Comparison of ENCODE assay signal across 32 cellular contexts in the genomic region with DNA sequence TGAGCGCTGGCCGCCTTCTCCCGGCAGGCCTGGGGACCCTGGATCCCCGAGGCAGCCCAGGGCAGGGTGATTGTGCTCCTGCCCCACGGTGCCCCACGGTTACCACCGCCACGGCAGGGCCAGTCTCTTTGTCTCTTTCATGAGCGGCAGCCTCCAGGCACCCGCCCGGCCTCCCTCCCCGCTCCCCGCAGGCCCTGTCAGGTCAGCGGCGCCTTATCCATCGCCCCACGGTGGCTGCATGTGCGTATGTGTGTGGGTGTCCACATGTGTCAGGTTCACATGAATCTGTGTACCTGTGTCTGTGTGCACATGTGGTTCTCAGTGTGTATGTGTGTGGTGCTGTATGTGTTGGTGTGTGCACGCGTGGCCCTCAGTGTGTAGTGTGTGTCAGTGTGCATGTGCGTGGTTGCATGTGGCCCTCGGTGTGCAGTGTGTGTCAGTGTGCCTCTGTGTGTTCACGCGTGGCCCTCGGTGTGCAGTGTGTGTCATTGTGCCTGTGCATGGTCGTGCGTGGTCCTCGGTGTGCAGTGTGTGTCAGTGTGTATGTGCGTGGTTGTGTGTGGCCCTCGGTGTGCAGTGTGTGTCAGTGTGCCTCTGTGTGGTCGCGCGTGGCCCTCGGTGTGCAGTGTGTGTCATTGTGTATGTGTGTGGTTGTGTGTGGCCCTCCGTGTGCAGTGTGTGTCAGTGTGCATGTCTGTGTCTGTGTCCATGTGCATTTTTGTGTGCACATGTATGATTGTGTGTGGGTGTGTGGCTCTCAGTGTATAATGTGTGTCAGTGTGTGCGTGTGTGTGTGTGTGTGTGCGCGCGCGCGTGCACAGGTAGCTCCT.
A peak's percentile ranks its signal among the peaks of the same experiment; 100 is the strongest.
DNase-seq lines count a peak whose midpoint lies in the region; ATAC-seq and TF ChIP-seq lines count a peak whose summit lies in the region.
"Had no signal": no experiment of that assay in that cellular context is flagged by ENCODE, and none has a peak within 500 bp of the region (broad histone marks: within the 10 kb centered on the region; RNA-seq: fewer than 3 reads in every experiment).

No MANE protein-coding gene starts in this region.

- no peaks in the 10 kb centered on the region for H3K27me3 ChIP-seq in GM23338 (ENCODE audit: insufficient read depth)
- H3K27me3 ChIP-seq in NT2/D1 (ENCODE audit: insufficient read depth, insufficient read length) = no peaks in the 10 kb centered on the region
- no peaks in the 10 kb centered on the region for H3K27me3 ChIP-seq in stomach
- H3K27me3 ChIP-seq in Caco-2 (replicated peaks; ENCODE audit: control insufficient read depth, insufficient read depth, low read length) = no peaks in the 10 kb centered on the region
- H3K27me3 ChIP-seq: MG63, pancreas, thyroid gland had no signal

- H3K4me2 ChIP-seq in GM23338 = no peak overlapping the region

- TF ChIP-seq EP300 in stomach (IDR thresholded peaks at IDR 0.05) = no peak

- no peaks in the 10 kb centered on the region; the same call in 1 of the 2 replicates for H4K20me1 ChIP-seq in GM23338 (replicated peaks; ENCODE audit: insufficient read depth)

- H3K27me3 Mint-ChIP-seq in GM23338 (ENCODE audit: insufficient read depth, low read depth, poor library complexity) (peaks cover 16% of the 10 kb centered on the region), endothelial cell (ENCODE audit: unreplicated experiment) (peaks cover 9% of the 10 kb centered on the region), Caco-2 (ENCODE audit: insufficient read depth, unreplicated experiment) (no peaks in the 10 kb centered on the region)
- peaks cover 5% of the 10 kb centered on the region for H3K27me3 Mint-ChIP-seq in activated T-cell treated with anti-CD3 and anti-CD28 coated beads, Interleukin-2, amount 50 U/mL, for 4 hours (ENCODE audit: low read depth)
- H3K27me3 Mint-ChIP-seq: activated naive CD4-positive, alpha-beta T cell treated with anti-CD3 and anti-CD28 coated beads, Interleukin-2, amount 50 U/mL, for 24 hours had no signal

- no TSS peak for BruUV-seq in Caco-2 (replicated peaks; lab: Mats Ljungman, UMichigan)

- TF ChIP-seq POLR2A in stomach (IDR thresholded peaks at IDR 0.05) = no peak

- DNase-seq in GM23338 (ENCODE audit: low spot score) (no peak), NT2/D1 (ENCODE audit: low read depth, low spot score) (no peak), endothelial cell (ENCODE audit: low spot score) (no peak), stomach (no peak), Caco-2 (no peak), substantia nigra (lab: John Stamatoyannopoulos, UW) (no peak)
- no peak for DNase-seq in activated T-cell treated with anti-CD3 and anti-CD28 coated beads, Interleukin-2, amount 50 U/mL, for 48 hours
- no peak for DNase-seq in activated T-cell treated with anti-CD3 and anti-CD28 coated beads, Interleukin-2, amount 50 U/mL, for 4 hours
- DNase-seq: ACHN; activated CD4-positive, alpha-beta memory T cell treated with anti-CD3 and anti-CD28 coated beads, Interleukin-2, amount 10 ng/mL, durations not matched to agents 7 days and 5 days; activated CD4-positive, alpha-beta T cell treated with anti-CD3 and anti-CD28 coated beads for 1 hour; CD8-positive, alpha-beta T cell; cortex of kidney; effector memory CD8-positive, alpha-beta T cell; KBM-7; left colon; MG63; NCI-H1105; NCI-H1930; NCI-H526; nephron progenitor cell; NK-92 treated with Interleukin-12 subunit alpha and Interleukin-12 subunit beta, amount 100 ng/mL, for 24 hours; PC-9; retina; small intestine; stimulated activated naive CD4-positive, alpha-beta T cell treated with Interleukin-2 at 50 U/mL for 16 hours had no signal

- H3K36me3 Mint-ChIP-seq in GM23338 (ENCODE audit: low read depth) (no peaks in the 10 kb centered on the region), endothelial cell (ENCODE audit: low read depth, unreplicated experiment) (peaks cover 6% of the 10 kb centered on the region), Caco-2 (ENCODE audit: insufficient read depth, unreplicated experiment) (no peaks in the 10 kb centered on the region)
- no peaks in the 10 kb centered on the region for H3K36me3 Mint-ChIP-seq in activated T-cell treated with anti-CD3 and anti-CD28 coated beads, Interleukin-2, amount 50 U/mL, for 4 hours (ENCODE audit: insufficient read depth)
- H3K36me3 Mint-ChIP-seq: activated naive CD4-positive, alpha-beta T cell treated with anti-CD3 and anti-CD28 coated beads, Interleukin-2, amount 50 U/mL, for 24 hours; CD8-positive, alpha-beta T cell had no signal

- TF ChIP-seq CTCF in GM23338 (conservative IDR thresholded peaks at IDR 0.05; ENCODE audit: low read depth in 2 of 2) = no peak
- no peak for TF ChIP-seq CTCF in endothelial cell (IDR thresholded peaks at IDR 0.05; ENCODE audit: unreplicated experiment)
- no peak for TF ChIP-seq CTCF in stomach (IDR thresholded peaks at IDR 0.05)
- no peak for TF ChIP-seq CTCF in Caco-2 (IDR thresholded peaks at IDR 0.05; ENCODE audit: insufficient read depth in 1 of 2, low read depth in 1 of 2, low read length in 1 of 2, severe bottlenecking in 1 of 2, unreplicated experiment in 1 of 2)

- H3F3A ChIP-seq in GM23338 (replicated peaks; ENCODE audit: low read depth) = no peaks in the 10 kb centered on the region

- H3K27ac Mint-ChIP-seq in GM23338 = 0 out of 2 replicates have a peak overlapping the region, but pooled peaks have one; percentile 8
- peak overlapping the region; percentile 5 for H3K27ac Mint-ChIP-seq in endothelial cell (ENCODE audit: unreplicated experiment)
- no peak overlapping the region for H3K27ac Mint-ChIP-seq in Caco-2 (ENCODE audit: unreplicated experiment)
- H3K27ac Mint-ChIP-seq: activated CD4-positive, alpha-beta memory T cell treated with anti-CD3 and anti-CD28 coated beads, Interleukin-2, amount 10 ng/mL, durations not matched to agents 7 days and 5 days; activated naive CD4-positive, alpha-beta T cell treated with anti-CD3 and anti-CD28 coated beads, Interleukin-2, amount 50 U/mL, for 24 hours; activated T-helper 2 cell treated with anti-CD3 and anti-CD28 coated beads, Interferon-gamma antibody, Interleukin-2, Interleukin-4, amounts not matched to agents 10 μg/mL and 5 μg/mL and 100 μg/mL, durations not matched to agents 14 hours and 24 hours and 36 hours; B cell; CD8-positive, alpha-beta T cell; effector memory CD8-positive, alpha-beta T cell; nephron progenitor cell had no signal

- no peak overlapping the region for H3K27ac ChIP-seq in GM23338 (ENCODE audit: low read depth)
- peak overlapping the region in 3 of 5 donors; percentile 17 to 81 (median 78) for H3K27ac ChIP-seq in stomach
- H3K27ac ChIP-seq in substantia nigra (ENCODE audit: low read depth, low read length, poor library complexity, severe bottlenecking) = no peak overlapping the region
- H3K27ac ChIP-seq: pancreas, PC-9 had no signal

- intact Hi-C loops in stomach (cut with DNase I; ENCODE audit: low total_unique reads) (no loop called here), Caco-2 (cut with micrococcal nuclease; ENCODE audit: unreplicated experiment) (no loop called here)

- peak overlapping the region; percentile 51 for H3K9ac ChIP-seq in NT2/D1 (ENCODE audit: insufficient read length, low read depth)

- H3K9me3 Mint-ChIP-seq in GM23338 = no peaks in the 10 kb centered on the region
- no peaks in the 10 kb centered on the region for H3K9me3 Mint-ChIP-seq in endothelial cell (ENCODE audit: unreplicated experiment)
- no peaks in the 10 kb centered on the region for H3K9me3 Mint-ChIP-seq in Caco-2 (ENCODE audit: unreplicated experiment)
- no peaks in the 10 kb centered on the region for H3K9me3 Mint-ChIP-seq in activated T-cell treated with anti-CD3 and anti-CD28 coated beads, Interleukin-2, amount 50 U/mL, for 4 hours
- H3K9me3 Mint-ChIP-seq: activated CD4-positive, alpha-beta memory T cell treated with anti-CD3 and anti-CD28 coated beads, Interleukin-2, amount 10 ng/mL, durations not matched to agents 7 days and 5 days; activated naive CD4-positive, alpha-beta T cell treated with anti-CD3 and anti-CD28 coated beads, Interleukin-2, amount 50 U/mL, for 24 hours; activated T-helper 2 cell treated with anti-CD3 and anti-CD28 coated beads, Interferon-gamma antibody, Interleukin-2, Interleukin-4, amounts not matched to agents 10 μg/mL and 5 μg/mL and 100 μg/mL, durations not matched to agents 14 hours and 24 hours and 36 hours; CD8-positive, alpha-beta T cell; effector memory CD8-positive, alpha-beta T cell; nephron progenitor cell had no signal

- H3K4me1 Mint-ChIP-seq in GM23338 (peaks cover 13% of the 10 kb centered on the region), endothelial cell (ENCODE audit: unreplicated experiment) (no peaks in the 10 kb centered on the region), Caco-2 (ENCODE audit: low read depth, unreplicated experiment) (no peaks in the 10 kb centered on the region)
- H3K4me1 Mint-ChIP-seq in activated T-cell treated with anti-CD3 and anti-CD28 coated beads, Interleukin-2, amount 50 U/mL, for 4 hours (ENCODE audit: low read depth) = no peaks in the 10 kb centered on the region
- H3K4me1 Mint-ChIP-seq: activated naive CD4-positive, alpha-beta T cell treated with anti-CD3 and anti-CD28 coated beads, Interleukin-2, amount 50 U/mL, for 24 hours; B cell had no signal

- ATAC-seq in GM23338 = no peak
- no peak for ATAC-seq in activated T-cell treated with anti-CD3 and anti-CD28 coated beads, Interleukin-2, amount 50 U/mL, for 4 hours
- ATAC-seq: CD8-positive, alpha-beta T cell; effector memory CD8-positive, alpha-beta T cell; left colon; pancreas; Right ventricle myocardium inferior had no signal

- H2AFZ ChIP-seq in GM23338 = no peak overlapping the region
- H2AFZ ChIP-seq: PC-9 had no signal

- no peaks in the 10 kb centered on the region for H3K36me3 ChIP-seq in GM23338 (ENCODE audit: insufficient read depth)
- H3K36me3 ChIP-seq in NT2/D1 (ENCODE audit: insufficient read depth, insufficient read length, low read length) = no peaks in the 10 kb centered on the region
- H3K36me3 ChIP-seq in stomach = no peaks in the 10 kb centered on the region
- no peaks in the 10 kb centered on the region for H3K36me3 ChIP-seq in Caco-2 (ENCODE audit: control insufficient read depth, insufficient read depth, low read length)
- H3K36me3 ChIP-seq: MG63, pancreas, thyroid gland had no signal

- H3K9me3 ChIP-seq in NT2/D1 (ENCODE audit: insufficient read depth, low read length) (no peaks in the 10 kb centered on the region), stomach (no peaks in the 10 kb centered on the region), Caco-2 (no peaks in the 10 kb centered on the region)
- H3K9me3 ChIP-seq: MG63, pancreas, thyroid gland had no signal

- 78 to 90% (median 88%) methylated on average over 15 to 41 of the region's 41 CpGs for WGBS in stomach, 5 donors

- no peaks in the 10 kb centered on the region; the same call in 1 of the 2 replicates for H3K4me1 ChIP-seq in GM23338 (ENCODE audit: insufficient read depth)
- H3K4me1 ChIP-seq in NT2/D1 (ENCODE audit: insufficient read depth, insufficient read length) = peaks cover 34% of the 10 kb centered on the region
- peaks cover 64 to 90% (median 80%) of the 10 kb centered on the region in 4 donors for H3K4me1 ChIP-seq in stomach
- H3K4me1 ChIP-seq in Caco-2 = no peaks in the 10 kb centered on the region

- no peaks in the 10 kb centered on the region for H3K79me2 ChIP-seq in GM23338 (replicated peaks; ENCODE audit: insufficient read depth)

- H3K9me2 ChIP-seq in GM23338 (ENCODE audit: insufficient read depth) = no peaks in the 10 kb centered on the region

- H3K4me3 ChIP-seq in GM23338 (no peak overlapping the region), NT2/D1 (ENCODE audit: insufficient read length, low read depth) (no peak overlapping the region), stomach (no peak overlapping the region), Caco-2 (ENCODE audit: low read depth, low read length) (no peak overlapping the region)
- H3K4me3 ChIP-seq: MG63, pancreas, PC-9, thyroid gland had no signal

- CTCF ChIA-PET in Caco-2 (lab: Charles Lee) = interaction anchor here (0.6 to 1.8 kb wide), 2 partner anchors 43 to 1792 kb away, joined by 4 read pairs; no protein-coding TSS in a partner anchor

- POLR2A ChIA-PET in Caco-2 (lab: Charles Lee) = no interaction called here

- no peak overlapping the region for H3K4me3 Mint-ChIP-seq in GM23338
- H3K4me3 Mint-ChIP-seq in endothelial cell (ENCODE audit: unreplicated experiment) = no peak overlapping the region
- no peak overlapping the region for H3K4me3 Mint-ChIP-seq in Caco-2 (ENCODE audit: unreplicated experiment)
- no peak overlapping the region for H3K4me3 Mint-ChIP-seq in activated T-cell treated with anti-CD3 and anti-CD28 coated beads, Interleukin-2, amount 50 U/mL, for 4 hours
- H3K4me3 Mint-ChIP-seq: activated CD4-positive, alpha-beta memory T cell treated with anti-CD3 and anti-CD28 coated beads, Interleukin-2, amount 10 ng/mL, durations not matched to agents 7 days and 5 days; activated naive CD4-positive, alpha-beta T cell treated with anti-CD3 and anti-CD28 coated beads, Interleukin-2, amount 50 U/mL, for 24 hours; B cell; CD8-positive, alpha-beta T cell; effector memory CD8-positive, alpha-beta T cell; nephron progenitor cell had no signal

Comparison
In these comparisons a context has a peak if more than half of its experiments do, and no peak if none do; other contexts are left out.
1. H3K27ac ChIP-seq: peak in stomach (3 of 5); none in GM23338 (single experiment) and substantia nigra (single experiment).